ENCODE assay signal across 31 cellular contexts in the genomic region with DNA sequence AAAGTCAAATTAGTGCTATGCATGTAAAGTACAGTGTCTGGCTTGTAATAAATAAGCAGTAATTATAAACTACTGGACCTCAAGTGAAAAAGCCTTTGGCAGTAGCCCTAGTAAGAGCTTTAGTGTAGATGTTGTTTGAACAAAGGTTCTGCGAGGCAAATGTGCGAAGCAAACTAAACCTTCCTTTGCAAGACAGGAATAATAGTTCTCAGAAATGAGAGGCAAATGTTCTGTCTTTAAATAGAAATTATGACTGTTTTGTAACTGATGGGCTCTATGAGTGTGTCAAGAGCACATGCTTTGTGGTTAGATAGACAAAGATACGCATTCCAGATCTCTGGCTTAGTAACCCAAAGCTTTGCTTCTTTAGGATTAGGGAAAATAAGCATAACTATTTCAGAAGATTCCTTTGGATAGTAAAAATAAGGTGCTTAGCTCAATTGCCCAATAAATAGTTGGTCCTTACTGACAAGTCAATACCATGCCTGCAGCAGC.
"Had no signal": no experiment of that assay in that cellular context is flagged by ENCODE, and none has a peak within 500 bp of the region (broad histone marks: within the 10 kb centered on the region; RNA-seq: fewer than 3 reads in every experiment).

No MANE protein-coding gene starts in this region.

- H3K4me3 ChIP-seq: colonic mucosa, esophagus squamous epithelium, gastrocnemius medialis, heart left ventricle, hepatocyte, lung, mucosa of descending colon, ovary, psoas muscle, sigmoid colon, skin epidermis, stomach, testis, tibial artery had no signal

- H3K4me3 Mint-ChIP-seq: central memory CD8-positive, alpha-beta T cell; dendritic cell treated with granulocyte-macrophage colony-stimulating factor and Interleukin-4, amounts not matched to agents 40 ng/mL and 50 ng/mL, for 4 days; endodermal cell; mesothelial cell of epicardium; naive thymus-derived CD8-positive, alpha-beta T cell; nephron progenitor cell; stimulated activated naive B cell treated with anti-CD40 and anti-IgM and Interleukin-4, amounts not matched to agents 10 μg/mL and 1 μg/mL and 100 μg/mL, for 72 hours; type B pancreatic cell had no signal

- H3K36me3 Mint-ChIP-seq: mesothelial cell of epicardium; naive thymus-derived CD8-positive, alpha-beta T cell; stimulated activated naive B cell treated with anti-CD40 and anti-IgM and Interleukin-4, amounts not matched to agents 10 μg/mL and 1 μg/mL and 100 μg/mL, for 72 hours; type B pancreatic cell had no signal

- H3K4me1 Mint-ChIP-seq: central memory CD8-positive, alpha-beta T cell; endodermal cell; mesothelial cell of epicardium; naive thymus-derived CD8-positive, alpha-beta T cell; stimulated activated naive B cell treated with anti-CD40 and anti-IgM and Interleukin-4, amounts not matched to agents 10 μg/mL and 1 μg/mL and 100 μg/mL, for 72 hours had no signal

- H3K9me3 Mint-ChIP-seq: dendritic cell treated with granulocyte-macrophage colony-stimulating factor and Interleukin-4, amounts not matched to agents 40 ng/mL and 50 ng/mL, for 4 days had no signal

- H3K9me3 ChIP-seq: colonic mucosa, esophagus squamous epithelium, gastrocnemius medialis, heart left ventricle, mucosa of descending colon, ovary, psoas muscle, sigmoid colon, stomach, testis, tibial artery had no signal

- H3K27me3 ChIP-seq: colonic mucosa, esophagus squamous epithelium, gastrocnemius medialis, heart left ventricle, hepatocyte, ovary, sigmoid colon, stomach, testis, tibial artery had no signal

- H3K27ac ChIP-seq: colonic mucosa, esophagus squamous epithelium, gastrocnemius medialis, heart left ventricle, hepatocyte, ovary, psoas muscle, sigmoid colon, skin epidermis, stomach, testis, tibial artery had no signal

- H3K27ac Mint-ChIP-seq: dendritic cell treated with granulocyte-macrophage colony-stimulating factor and Interleukin-4, amounts not matched to agents 40 ng/mL and 50 ng/mL, for 4 days; endodermal cell; mesothelial cell of epicardium; naive thymus-derived CD8-positive, alpha-beta T cell; stimulated activated naive B cell treated with anti-CD40 and anti-IgM and Interleukin-4, amounts not matched to agents 10 μg/mL and 1 μg/mL and 100 μg/mL, for 72 hours; type B pancreatic cell had no signal

- H3K79me2 ChIP-seq: hepatocyte had no signal

- H3K36me3 ChIP-seq: colonic mucosa, esophagus squamous epithelium, gastrocnemius medialis, heart left ventricle, ovary, sigmoid colon, stomach, tibial artery had no signal

- H3K4me2 ChIP-seq: hepatocyte had no signal

- H2AFZ ChIP-seq: hepatocyte had no signal

- DNase-seq: colonic mucosa; effector CD8-positive, alpha-beta T cell; endodermal cell; esophagus squamous epithelium; gastrocnemius medialis; heart left ventricle; kidney; mesenchymal stem cell; mucosa of descending colon; naive thymus-derived CD8-positive, alpha-beta T cell; nephron progenitor cell; occipital lobe; ovary; posterior cingulate gyrus; psoas muscle; right cardiac atrium; sigmoid colon; stimulated activated CD4-positive, alpha-beta T cell treated with anti-CD3 and anti-CD28 coated beads, Interleukin-15, amount 100 ng/mL, for 24 hours; stimulated activated CD4-positive, alpha-beta T cell treated with anti-CD3 and anti-CD28 coated beads, Interleukin-2, amount 100 ng/mL, for 48 hours; stimulated activated naive B cell treated with anti-CD40 and anti-IgM and Interleukin-4, amounts not matched to agents 10 μg/mL and 1 μg/mL and 100 μg/mL, for 72 hours; stomach; testis; tibial artery had no signal

- ATAC-seq: gastrocnemius medialis; heart left ventricle; left lobe of liver; mucosa of descending colon; naive thymus-derived CD8-positive, alpha-beta T cell; psoas muscle; right cardiac atrium; stimulated activated naive B cell treated with anti-CD40 and anti-IgM and Interleukin-4, amounts not matched to agents 10 μg/mL and 1 μg/mL and 100 μg/mL, for 72 hours had no signal

- H3K27me3 Mint-ChIP-seq: central memory CD8-positive, alpha-beta T cell; dendritic cell treated with granulocyte-macrophage colony-stimulating factor and Interleukin-4, amounts not matched to agents 40 ng/mL and 50 ng/mL, for 4 days; stimulated activated naive B cell treated with anti-CD40 and anti-IgM and Interleukin-4, amounts not matched to agents 10 μg/mL and 1 μg/mL and 100 μg/mL, for 72 hours had no signal

- H3K4me1 ChIP-seq: colonic mucosa, esophagus squamous epithelium, gastrocnemius medialis, heart left ventricle, psoas muscle, sigmoid colon, stomach, testis, tibial artery had no signal
